Comparison of ENCODE assay signal across 20 cellular contexts in the genomic region with DNA sequence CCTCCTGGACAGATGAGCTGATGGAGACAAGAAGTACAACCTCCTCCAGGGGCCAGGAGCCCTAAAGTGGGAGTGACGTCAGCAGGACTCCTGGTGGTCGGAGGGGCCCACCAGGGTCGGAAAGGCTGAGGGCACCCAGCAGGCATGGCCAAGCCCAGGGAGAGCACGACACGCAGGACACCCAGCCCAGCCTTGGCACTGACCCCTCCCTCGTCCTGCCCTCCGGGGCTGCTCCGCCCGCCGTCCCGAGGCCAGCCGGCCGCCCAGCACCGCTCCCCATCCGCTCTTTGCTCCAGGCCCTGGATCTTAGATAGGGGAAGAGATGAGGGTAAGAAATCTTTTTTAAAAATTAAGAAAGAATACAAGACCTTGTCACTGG.
"Had no signal": no experiment of that assay in that cellular context is flagged by ENCODE, and none has a peak within 500 bp of the region (broad histone marks: within the 10 kb centered on the region; RNA-seq: fewer than 3 reads in every experiment).

No MANE protein-coding gene starts in this region.

- H2AFZ ChIP-seq: neural progenitor cell had no signal

- H3K4me1 Mint-ChIP-seq: activated B cell treated with CpG ODN at 0.5 μM for 24 hours; activated naive CD4-positive, alpha-beta T cell treated with anti-CD3 and anti-CD28 coated beads, Interleukin-2, amount 10 ng/mL, durations not matched to agents 7 days and 5 days; brain had no signal

- H3K36me3 ChIP-seq: neural progenitor cell, ovary had no signal

- H3K9me3 Mint-ChIP-seq: activated B cell treated with CpG ODN at 0.5 μM for 24 hours; activated CD4-positive, alpha-beta T cell treated with anti-CD3 and anti-CD28 coated beads, Interleukin-2, amount 10 ng/mL, durations not matched to agents 24 days and 14 days; activated naive CD4-positive, alpha-beta T cell treated with anti-CD3 and anti-CD28 coated beads, Interleukin-2, amount 10 ng/mL, durations not matched to agents 7 days and 5 days; activated T-helper 2 cell treated with anti-CD3 and anti-CD28 coated beads, Interferon-gamma antibody, Interleukin-2, Interleukin-4, amounts not matched to agents 10 μg/mL and 5 μg/mL and 100 μg/mL, durations not matched to agents 14 hours and 24 hours and 36 hours; brain; neural progenitor cell had no signal

- H3K27me3 Mint-ChIP-seq: activated CD4-positive, alpha-beta T cell treated with anti-CD3 and anti-CD28 coated beads, Interleukin-2, amount 10 ng/mL, durations not matched to agents 24 days and 14 days; activated naive CD4-positive, alpha-beta T cell treated with anti-CD3 and anti-CD28 coated beads, Interleukin-2, amount 10 ng/mL, durations not matched to agents 7 days and 5 days; brain had no signal

- H3K27ac Mint-ChIP-seq: activated B cell treated with CpG ODN at 0.5 μM for 24 hours; activated CD4-positive, alpha-beta T cell treated with anti-CD3 and anti-CD28 coated beads, Interleukin-2, amount 10 ng/mL, durations not matched to agents 24 days and 14 days; activated naive CD4-positive, alpha-beta T cell treated with anti-CD3 and anti-CD28 coated beads, Interleukin-2, amount 10 ng/mL, durations not matched to agents 7 days and 5 days; activated T-helper 2 cell treated with anti-CD3 and anti-CD28 coated beads, Interferon-gamma antibody, Interleukin-2, Interleukin-4, amounts not matched to agents 10 μg/mL and 5 μg/mL and 100 μg/mL, durations not matched to agents 14 hours and 24 hours and 36 hours had no signal

- H3K4me2 ChIP-seq: neural progenitor cell had no signal

- DNase-seq: activated B cell treated with CpG ODN at 0.5 μM for 24 hours; activated CD4-positive, alpha-beta T cell treated with anti-CD3 and anti-CD28 coated beads, Interleukin-2, amount 10 ng/mL, durations not matched to agents 24 days and 14 days; activated CD8-positive, alpha-beta memory T cell treated with anti-CD3 and anti-CD28 coated beads for 24 hours; activated naive CD4-positive, alpha-beta T cell treated with anti-CD3 and anti-CD28 coated beads, Interleukin-2, amount 10 ng/mL, durations not matched to agents 7 days and 5 days; amniotic stem cell; central memory CD4-positive, alpha-beta T cell; colonic mucosa; foreskin fibroblast; hypothalamus; kidney glomerular epithelial cell; ovary; stomach; SW 1271; testis; upper lobe of right lung had no signal

- H3K27me3 ChIP-seq: colonic mucosa, neural progenitor cell, ovary, stomach, testis, upper lobe of right lung had no signal

- H3K4me1 ChIP-seq: colonic mucosa, neural progenitor cell, stomach, upper lobe of right lung had no signal

- H3K9ac ChIP-seq: neural progenitor cell had no signal

- ATAC-seq: sciatic nerve, upper lobe of right lung had no signal

- H3K4me3 Mint-ChIP-seq: activated B cell treated with CpG ODN at 0.5 μM for 24 hours; activated CD4-positive, alpha-beta T cell treated with anti-CD3 and anti-CD28 coated beads, Interleukin-2, amount 10 ng/mL, durations not matched to agents 24 days and 14 days; activated naive CD4-positive, alpha-beta T cell treated with anti-CD3 and anti-CD28 coated beads, Interleukin-2, amount 10 ng/mL, durations not matched to agents 7 days and 5 days; brain had no signal

- FAIRE-seq: endothelial cell of umbilical vein had no signal

- H3K27ac ChIP-seq: colonic mucosa, neural progenitor cell, ovary, stomach, testis, upper lobe of right lung had no signal

- H3K4me3 ChIP-seq: colonic mucosa, neural progenitor cell, ovary, stomach, testis, upper lobe of right lung had no signal

- H3K9me3 ChIP-seq: colonic mucosa, ovary, stomach, testis, upper lobe of right lung had no signal
